Comparison of ENCODE assay signal across 1 cellular context in genomic region chr7:91632948-91633519, GRCh38.
TF ChIP-seq lines count a peak whose summit lies in the region.

No MANE protein-coding gene starts in this region.

TF ChIP-seq in K562, 482 proteins besides CTCF, POLR2A, EP300 and RAD21 (continued from another document):
- TF ChIP-seq MBD1 (CRISPR knock-in tag; IDR thresholded peaks at IDR 0.05), result no peak
- TF ChIP-seq MAX (CRISPR knock-in tag; IDR thresholded peaks at IDR 0.05), result no peak
- TF ChIP-seq E4F1 (CRISPR knock-in tag; IDR thresholded peaks at IDR 0.05; ENCODE audit: borderline replicate concordance), result no peak
- TF ChIP-seq RUNX1 (IDR thresholded peaks at IDR 0.05; ENCODE audit: low read depth), result no peak
- TF ChIP-seq TFE3 (CRISPR knock-in tag; IDR thresholded peaks at IDR 0.05), result no peak
- peak; percentile 93 for TF ChIP-seq HMBOX1 (IDR thresholded peaks at IDR 0.05)
- TF ChIP-seq CREB3L1 (IDR thresholded peaks at IDR 0.05; ENCODE audit: borderline replicate concordance, low read depth), result no peak
- TF ChIP-seq ZNF12 (CRISPR knock-in tag; IDR thresholded peaks at IDR 0.05), result no peak
- no peak for TF ChIP-seq REST (CRISPR knock-in tag; IDR thresholded peaks at IDR 0.05; ENCODE audit: low read depth)
- TF ChIP-seq ILF3 (IDR thresholded peaks at IDR 0.05; ENCODE audit: borderline replicate concordance), result no peak
- 0 out of 2 replicates have a peak, but pooled peaks have one; percentile 35 for TF ChIP-seq FOXJ2 (tag; IDR thresholded peaks at IDR 0.05)
- TF ChIP-seq PKNOX1 (IDR thresholded peaks at IDR 0.05), result no peak
- no peak for TF ChIP-seq HDAC1 (IDR thresholded peaks at IDR 0.05)
- no peak for TF ChIP-seq ZNF449 (CRISPR knock-in tag; IDR thresholded peaks at IDR 0.05)
- TF ChIP-seq XRCC4 (IDR thresholded peaks at IDR 0.05; ENCODE audit: extremely low read depth, insufficient read depth, insufficient read length), result no peak
- no peak for TF ChIP-seq THRB (CRISPR knock-in tag; conservative IDR thresholded peaks at IDR 0.05)
- TF ChIP-seq ESRRA (IDR thresholded peaks at IDR 0.05; ENCODE audit: borderline replicate concordance, low read depth), result no peak
- no peak for TF ChIP-seq DIDO1 (tag; IDR thresholded peaks at IDR 0.05; ENCODE audit: low read depth)
- TF ChIP-seq CREB3 (tag; conservative IDR thresholded peaks at IDR 0.05; ENCODE audit: low read depth), result no peak
- no peak for TF ChIP-seq SNIP1 (IDR thresholded peaks at IDR 0.05; ENCODE audit: low read depth)
- TF ChIP-seq DMBX1 (CRISPR knock-in tag; IDR thresholded peaks at IDR 0.05; ENCODE audit: borderline replicate concordance), result no peak
- TF ChIP-seq FOXK2 (conservative IDR thresholded peaks at IDR 0.05 in 1 of 2, IDR thresholded peaks at IDR 0.05 in 1 of 2; ENCODE audit: low read depth in 2 of 2), result no peak
- no peak for TF ChIP-seq LEF1 (IDR thresholded peaks at IDR 0.05)
- no peak for TF ChIP-seq SP1 (CRISPR knock-in tag; IDR thresholded peaks at IDR 0.05)
- TF ChIP-seq PCBP1 (IDR thresholded peaks at IDR 0.05; ENCODE audit: low read depth, low read length, poor library complexity, severe bottlenecking), result no peak
- peak; percentile 93 for TF ChIP-seq TEAD4 (IDR thresholded peaks at IDR 0.05; ENCODE audit: low read length)
- no peak for TF ChIP-seq TEAD4 (CRISPR knock-in tag; IDR thresholded peaks at IDR 0.05; ENCODE audit: borderline replicate concordance)
- peak; percentile 16 for TF ChIP-seq CCNT2 (IDR thresholded peaks at IDR 0.05; ENCODE audit: borderline replicate concordance, extremely low read depth, insufficient read length, low read depth, low read length)
- no peak for TF ChIP-seq RFX5 (IDR thresholded peaks at IDR 0.05; ENCODE audit: low read depth, low read length)
- TF ChIP-seq JUN (IDR thresholded peaks at IDR 0.05; ENCODE audit: borderline replicate concordance, low read depth, low read length), result no peak
- TF ChIP-seq JUN (CRISPR knock-in tag; IDR thresholded peaks at IDR 0.05; ENCODE audit: borderline replicate concordance), result no peak
- TF ChIP-seq ZNF778 (CRISPR knock-in tag; IDR thresholded peaks at IDR 0.05), result no peak
- TF ChIP-seq HMGN3 (IDR thresholded peaks at IDR 0.05; ENCODE audit: borderline replicate concordance, extremely low read depth, insufficient read length, low read depth, low read length), result no peak
- TF ChIP-seq CXXC5 (CRISPR knock-in tag; IDR thresholded peaks at IDR 0.05), result no peak
- TF ChIP-seq ZBTB12 (CRISPR knock-in tag; IDR thresholded peaks at IDR 0.05), result no peak
- TF ChIP-seq ZNF165 (CRISPR knock-in tag; IDR thresholded peaks at IDR 0.05; ENCODE audit: borderline replicate concordance), result no peak
- TF ChIP-seq SMARCC2 (IDR thresholded peaks at IDR 0.05; ENCODE audit: low read depth), result peak; percentile 53; the same call in 1 of the 2 replicates
- TF ChIP-seq FIP1L1 (IDR thresholded peaks at IDR 0.05; ENCODE audit: low read depth, low read length, poor library complexity, severe bottlenecking), result no peak
